ENCODE assay signal across 2 cellular contexts in the genomic region with DNA sequence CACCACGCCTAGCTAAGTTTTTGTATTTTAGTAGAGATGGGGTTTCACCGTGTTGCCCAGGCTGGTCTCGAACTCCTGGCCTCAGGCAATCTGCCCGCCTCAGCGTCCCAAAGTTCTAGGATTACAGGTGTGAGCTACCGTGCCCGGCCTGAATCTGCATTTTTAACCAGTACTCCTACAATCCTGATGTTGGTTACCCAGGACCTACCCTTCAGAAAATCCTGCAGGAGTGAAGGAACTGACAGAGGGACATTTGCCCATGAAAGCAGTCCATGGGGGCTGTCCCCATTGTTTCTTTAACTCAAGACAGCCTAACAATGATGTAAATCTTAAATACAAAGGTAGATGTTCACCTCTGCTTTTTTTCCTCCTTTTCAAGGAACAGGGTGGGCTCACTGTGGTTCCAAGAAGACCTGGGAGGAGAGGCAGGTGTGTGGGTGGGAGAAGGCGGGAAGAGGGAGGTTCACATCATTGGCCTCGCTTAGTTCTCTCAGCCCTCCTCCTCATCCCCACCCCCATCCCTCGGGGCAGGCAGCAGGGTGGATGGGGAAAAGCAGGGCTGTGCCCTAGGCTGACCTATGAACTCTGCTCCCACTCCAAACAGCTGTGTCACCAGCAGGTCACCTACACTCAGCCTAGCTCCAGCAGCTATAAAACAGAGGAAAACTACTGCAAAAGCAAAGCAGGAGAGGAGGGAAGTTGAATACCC.
A peak's percentile ranks its signal among the peaks of the same experiment; 100 is the strongest.
TF ChIP-seq lines count a peak whose summit lies in the region.

No MANE protein-coding gene starts in this region.

TF ChIP-seq in K562, 482 proteins besides CTCF, POLR2A, EP300 and RAD21:
- peak; percentile 42 for TF ChIP-seq EGR1 (conservative IDR thresholded peaks at IDR 0.05)
- TF ChIP-seq, protein P1, sequence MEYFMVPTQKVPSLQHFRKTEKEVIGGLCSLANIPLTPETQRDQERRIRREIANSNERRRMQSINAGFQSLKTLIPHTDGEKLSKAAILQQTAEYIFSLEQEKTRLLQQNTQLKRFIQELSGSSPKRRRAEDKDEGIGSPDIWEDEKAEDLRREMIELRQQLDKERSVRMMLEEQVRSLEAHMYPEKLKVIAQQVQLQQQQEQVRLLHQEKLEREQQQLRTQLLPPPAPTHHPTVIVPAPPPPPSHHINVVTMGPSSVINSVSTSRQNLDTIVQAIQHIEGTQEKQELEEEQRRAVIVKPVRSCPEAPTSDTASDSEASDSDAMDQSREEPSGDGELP (CRISPR knock-in tag; IDR thresholded peaks at IDR 0.05; ENCODE audit: borderline replicate concordance), result 0 out of 2 replicates have a peak, but pooled peaks have one; percentile 27
- no peak for TF ChIP-seq NCOA4 (IDR thresholded peaks at IDR 0.05; ENCODE audit: partially characterized antibody)
- peak; percentile 87 for TF ChIP-seq NR2C1 (IDR thresholded peaks at IDR 0.05)
- peak; percentile 94 for TF ChIP-seq NR2C1 (tag; IDR thresholded peaks at IDR 0.05)
- TF ChIP-seq NR2C2 (CRISPR knock-in tag; IDR thresholded peaks at IDR 0.05), result no peak; the same call in 1 of the 2 replicates
- peak; percentile 84 for TF ChIP-seq NR2C2 (tag; IDR thresholded peaks at IDR 0.05)

TF ChIP-seq in HepG2, 621 proteins besides CTCF, POLR2A, EP300 and RAD21 (continues in another document):
- TF ChIP-seq HNF4A (CRISPR knock-in tag; IDR thresholded peaks at IDR 0.05) (peak; percentile 96), ZNF331 (CRISPR knock-in tag; IDR thresholded peaks at IDR 0.05) (peak; percentile 84), ZMYM3 (CRISPR knock-in tag; IDR thresholded peaks at IDR 0.05) (peak; percentile 72), MYC (CRISPR knock-in tag; IDR thresholded peaks at IDR 0.05; ENCODE audit: borderline replicate concordance) (peak; percentile 31; the same call in 1 of the 2 replicates), CHCHD3 (CRISPR knock-in tag; IDR thresholded peaks at IDR 0.05) (no peak), EED (CRISPR knock-in tag; IDR thresholded peaks at IDR 0.05) (no peak), FOXP1 (IDR thresholded peaks at IDR 0.05) (no peak), FOXP1 (CRISPR knock-in tag; IDR thresholded peaks at IDR 0.05) (peak; percentile 56; the same call in 1 of the 2 replicates), ELF1 (CRISPR knock-in tag; IDR thresholded peaks at IDR 0.05) (0 out of 2 replicates have a peak, but pooled peaks have one; percentile 34), HOXD1 (CRISPR knock-in tag; IDR thresholded peaks at IDR 0.05) (peak; percentile 66; the same call in 1 of the 2 replicates), SMAD3 (CRISPR knock-in tag; IDR thresholded peaks at IDR 0.05) (0 out of 2 replicates have a peak, but pooled peaks have one; percentile 48), ZNF292 (CRISPR knock-in tag; IDR thresholded peaks at IDR 0.05; ENCODE audit: borderline replicate concordance, low read depth) (peak; percentile 54; the same call in 1 of the 2 replicates), AHR (CRISPR knock-in tag; IDR thresholded peaks at IDR 0.05) (no peak), FOXO1 (CRISPR knock-in tag; IDR thresholded peaks at IDR 0.05) (peak; percentile 43; the same call in 1 of the 2 replicates), POLR2AphosphoS5 (IDR thresholded peaks at IDR 0.05; ENCODE audit: low read depth, low read length) (no peak), MTA1 (CRISPR knock-in tag; IDR thresholded peaks at IDR 0.05; ENCODE audit: borderline replicate concordance) (peak; percentile 94), KLF15 (CRISPR knock-in tag; IDR thresholded peaks at IDR 0.05; ENCODE audit: borderline replicate concordance) (no peak), PHF21A (CRISPR knock-in tag; IDR thresholded peaks at IDR 0.05) (peak; percentile 59), NR2F1 (CRISPR knock-in tag; IDR thresholded peaks at IDR 0.05) (peak; percentile 80 to 95), TBX2 (CRISPR knock-in tag; IDR thresholded peaks at IDR 0.05; ENCODE audit: borderline replicate concordance) (peak; percentile 45; the same call in 1 of the 2 replicates), CREM (IDR thresholded peaks at IDR 0.05) (peak; percentile 37; the same call in 1 of the 2 replicates), CREM (CRISPR knock-in tag; IDR thresholded peaks at IDR 0.05) (no peak), SOX6 (IDR thresholded peaks at IDR 0.05) (no peak), SOX6 (CRISPR knock-in tag; IDR thresholded peaks at IDR 0.05) (peak; percentile 81), MIXL1 (CRISPR knock-in tag; IDR thresholded peaks at IDR 0.05) (peak; percentile 60; the same call in 1 of the 2 replicates), ZSCAN25 (CRISPR knock-in tag; IDR thresholded peaks at IDR 0.05) (peak; percentile 89), POGZ (CRISPR knock-in tag; IDR thresholded peaks at IDR 0.05) (peak; percentile 77), FOSL2 (CRISPR knock-in tag; IDR thresholded peaks at IDR 0.05) (peak; percentile 57), ZNF143 (CRISPR knock-in tag; IDR thresholded peaks at IDR 0.05) (no peak), ZNF543 (CRISPR knock-in tag; IDR thresholded peaks at IDR 0.05) (no peak), IKZF1 (IDR thresholded peaks at IDR 0.05) (no peak), WIZ (CRISPR knock-in tag; IDR thresholded peaks at IDR 0.05) (no peak), SOX13 (IDR thresholded peaks at IDR 0.05) (no peak), SOX13 (CRISPR knock-in tag; conservative IDR thresholded peaks at IDR 0.05 in 1 of 2, IDR thresholded peaks at IDR 0.05 in 1 of 2) (peak in 1 of 2 experiments; percentile 67; a peak in 2 of 4 replicates)
- TF ChIP-seq, protein P2, sequence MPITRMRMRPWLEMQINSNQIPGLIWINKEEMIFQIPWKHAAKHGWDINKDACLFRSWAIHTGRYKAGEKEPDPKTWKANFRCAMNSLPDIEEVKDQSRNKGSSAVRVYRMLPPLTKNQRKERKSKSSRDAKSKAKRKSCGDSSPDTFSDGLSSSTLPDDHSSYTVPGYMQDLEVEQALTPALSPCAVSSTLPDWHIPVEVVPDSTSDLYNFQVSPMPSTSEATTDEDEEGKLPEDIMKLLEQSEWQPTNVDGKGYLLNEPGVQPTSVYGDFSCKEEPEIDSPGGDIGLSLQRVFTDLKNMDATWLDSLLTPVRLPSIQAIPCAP (CRISPR knock-in tag; IDR thresholded peaks at IDR 0.05; ENCODE audit: low read depth), result no peak
- TF ChIP-seq, protein P3, sequence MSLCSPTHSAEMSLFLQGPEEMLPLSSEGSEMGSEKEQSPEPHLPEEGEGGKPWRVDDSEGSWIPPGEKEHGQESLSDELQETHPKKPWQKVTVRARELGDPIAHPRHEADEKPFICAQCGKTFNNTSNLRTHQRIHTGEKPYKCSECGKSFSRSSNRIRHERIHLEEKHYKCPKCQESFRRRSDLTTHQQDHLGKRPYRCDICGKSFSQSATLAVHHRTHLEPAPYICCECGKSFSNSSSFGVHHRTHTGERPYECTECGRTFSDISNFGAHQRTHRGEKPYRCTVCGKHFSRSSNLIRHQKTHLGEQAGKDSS (CRISPR knock-in tag; IDR thresholded peaks at IDR 0.05; ENCODE audit: borderline replicate concordance, low read depth), result no peak
- TF ChIP-seq, protein P4, sequence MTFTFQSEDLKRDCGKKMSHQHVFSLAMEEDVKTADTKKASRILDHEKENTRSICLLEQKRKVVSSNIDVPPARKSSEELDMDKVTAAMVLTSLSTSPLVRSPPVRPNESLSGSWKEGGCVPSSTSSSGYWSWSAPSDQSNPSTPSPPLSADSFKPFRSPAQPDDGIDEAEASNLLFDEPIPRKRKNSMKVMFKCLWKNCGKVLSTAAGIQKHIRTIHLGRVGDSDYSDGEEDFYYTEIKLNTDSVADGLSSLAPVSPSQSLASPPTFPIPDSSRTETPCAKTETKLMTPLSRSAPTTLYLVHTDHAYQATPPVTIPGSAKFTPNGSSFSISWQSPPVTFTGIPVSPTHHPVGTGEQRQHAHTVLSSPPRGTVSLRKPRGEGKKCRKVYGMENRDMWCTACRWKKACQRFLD (CRISPR knock-in tag; IDR thresholded peaks at IDR 0.05; ENCODE audit: borderline replicate concordance), result peak; percentile 55; the same call in 1 of the 2 replicates
- TF ChIP-seq, protein P5, sequence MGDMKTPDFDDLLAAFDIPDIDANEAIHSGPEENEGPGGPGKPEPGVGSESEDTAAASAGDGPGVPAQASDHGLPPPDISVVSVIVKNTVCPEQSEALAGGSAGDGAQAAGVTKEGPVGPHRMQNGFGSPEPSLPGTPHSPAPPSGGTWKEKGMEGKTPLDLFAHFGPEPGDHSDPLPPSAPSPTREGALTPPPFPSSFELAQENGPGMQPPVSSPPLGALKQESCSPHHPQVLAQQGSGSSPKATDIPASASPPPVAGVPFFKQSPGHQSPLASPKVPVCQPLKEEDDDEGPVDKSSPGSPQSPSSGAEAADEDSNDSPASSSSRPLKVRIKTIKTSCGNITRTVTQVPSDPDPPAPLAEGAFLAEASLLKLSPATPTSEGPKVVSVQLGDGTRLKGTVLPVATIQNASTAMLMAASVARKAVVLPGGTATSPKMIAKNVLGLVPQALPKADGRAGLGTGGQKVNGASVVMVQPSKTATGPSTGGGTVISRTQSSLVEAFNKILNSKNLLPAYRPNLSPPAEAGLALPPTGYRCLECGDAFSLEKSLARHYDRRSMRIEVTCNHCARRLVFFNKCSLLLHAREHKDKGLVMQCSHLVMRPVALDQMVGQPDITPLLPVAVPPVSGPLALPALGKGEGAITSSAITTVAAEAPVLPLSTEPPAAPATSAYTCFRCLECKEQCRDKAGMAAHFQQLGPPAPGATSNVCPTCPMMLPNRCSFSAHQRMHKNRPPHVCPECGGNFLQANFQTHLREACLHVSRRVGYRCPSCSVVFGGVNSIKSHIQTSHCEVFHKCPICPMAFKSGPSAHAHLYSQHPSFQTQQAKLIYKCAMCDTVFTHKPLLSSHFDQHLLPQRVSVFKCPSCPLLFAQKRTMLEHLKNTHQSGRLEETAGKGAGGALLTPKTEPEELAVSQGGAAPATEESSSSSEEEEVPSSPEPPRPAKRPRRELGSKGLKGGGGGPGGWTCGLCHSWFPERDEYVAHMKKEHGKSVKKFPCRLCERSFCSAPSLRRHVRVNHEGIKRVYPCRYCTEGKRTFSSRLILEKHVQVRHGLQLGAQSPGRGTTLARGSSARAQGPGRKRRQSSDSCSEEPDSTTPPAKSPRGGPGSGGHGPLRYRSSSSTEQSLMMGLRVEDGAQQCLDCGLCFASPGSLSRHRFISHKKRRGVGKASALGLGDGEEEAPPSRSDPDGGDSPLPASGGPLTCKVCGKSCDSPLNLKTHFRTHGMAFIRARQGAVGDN (CRISPR knock-in tag; IDR thresholded peaks at IDR 0.05), result peak; percentile 83
- TF ChIP-seq, protein P6, sequence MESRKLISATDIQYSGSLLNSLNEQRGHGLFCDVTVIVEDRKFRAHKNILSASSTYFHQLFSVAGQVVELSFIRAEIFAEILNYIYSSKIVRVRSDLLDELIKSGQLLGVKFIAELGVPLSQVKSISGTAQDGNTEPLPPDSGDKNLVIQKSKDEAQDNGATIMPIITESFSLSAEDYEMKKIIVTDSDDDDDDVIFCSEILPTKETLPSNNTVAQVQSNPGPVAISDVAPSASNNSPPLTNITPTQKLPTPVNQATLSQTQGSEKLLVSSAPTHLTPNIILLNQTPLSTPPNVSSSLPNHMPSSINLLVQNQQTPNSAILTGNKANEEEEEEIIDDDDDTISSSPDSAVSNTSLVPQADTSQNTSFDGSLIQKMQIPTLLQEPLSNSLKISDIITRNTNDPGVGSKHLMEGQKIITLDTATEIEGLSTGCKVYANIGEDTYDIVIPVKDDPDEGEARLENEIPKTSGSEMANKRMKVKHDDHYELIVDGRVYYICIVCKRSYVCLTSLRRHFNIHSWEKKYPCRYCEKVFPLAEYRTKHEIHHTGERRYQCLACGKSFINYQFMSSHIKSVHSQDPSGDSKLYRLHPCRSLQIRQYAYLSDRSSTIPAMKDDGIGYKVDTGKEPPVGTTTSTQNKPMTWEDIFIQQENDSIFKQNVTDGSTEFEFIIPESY (CRISPR knock-in tag; IDR thresholded peaks at IDR 0.05), result no peak; the same call in 1 of the 2 replicates
- TF ChIP-seq, protein P7, sequence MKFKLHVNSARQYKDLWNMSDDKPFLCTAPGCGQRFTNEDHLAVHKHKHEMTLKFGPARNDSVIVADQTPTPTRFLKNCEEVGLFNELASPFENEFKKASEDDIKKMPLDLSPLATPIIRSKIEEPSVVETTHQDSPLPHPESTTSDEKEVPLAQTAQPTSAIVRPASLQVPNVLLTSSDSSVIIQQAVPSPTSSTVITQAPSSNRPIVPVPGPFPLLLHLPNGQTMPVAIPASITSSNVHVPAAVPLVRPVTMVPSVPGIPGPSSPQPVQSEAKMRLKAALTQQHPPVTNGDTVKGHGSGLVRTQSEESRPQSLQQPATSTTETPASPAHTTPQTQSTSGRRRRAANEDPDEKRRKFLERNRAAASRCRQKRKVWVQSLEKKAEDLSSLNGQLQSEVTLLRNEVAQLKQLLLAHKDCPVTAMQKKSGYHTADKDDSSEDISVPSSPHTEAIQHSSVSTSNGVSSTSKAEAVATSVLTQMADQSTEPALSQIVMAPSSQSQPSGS (CRISPR knock-in tag; IDR thresholded peaks at IDR 0.05), result peak; percentile 50; the same call in 1 of the 2 replicates
- TF ChIP-seq, protein P8, sequence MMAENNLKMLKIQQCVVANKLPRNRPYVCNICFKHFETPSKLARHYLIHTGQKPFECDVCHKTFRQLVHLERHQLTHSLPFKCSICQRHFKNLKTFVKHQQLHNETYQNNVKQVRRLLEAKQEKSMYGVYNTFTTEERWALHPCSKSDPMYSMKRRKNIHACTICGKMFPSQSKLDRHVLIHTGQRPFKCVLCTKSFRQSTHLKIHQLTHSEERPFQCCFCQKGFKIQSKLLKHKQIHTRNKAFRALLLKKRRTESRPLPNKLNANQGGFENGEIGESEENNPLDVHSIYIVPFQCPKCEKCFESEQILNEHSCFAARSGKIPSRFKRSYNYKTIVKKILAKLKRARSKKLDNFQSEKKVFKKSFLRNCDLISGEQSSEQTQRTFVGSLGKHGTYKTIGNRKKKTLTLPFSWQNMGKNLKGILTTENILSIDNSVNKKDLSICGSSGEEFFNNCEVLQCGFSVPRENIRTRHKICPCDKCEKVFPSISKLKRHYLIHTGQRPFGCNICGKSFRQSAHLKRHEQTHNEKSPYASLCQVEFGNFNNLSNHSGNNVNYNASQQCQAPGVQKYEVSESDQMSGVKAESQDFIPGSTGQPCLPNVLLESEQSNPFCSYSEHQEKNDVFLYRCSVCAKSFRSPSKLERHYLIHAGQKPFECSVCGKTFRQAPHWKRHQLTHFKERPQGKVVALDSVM (CRISPR knock-in tag; IDR thresholded peaks at IDR 0.05), result 0 out of 2 replicates have a peak, but pooled peaks have one; percentile 9
